ENCODE assay signal across 1 cellular context in the genomic region with DNA sequence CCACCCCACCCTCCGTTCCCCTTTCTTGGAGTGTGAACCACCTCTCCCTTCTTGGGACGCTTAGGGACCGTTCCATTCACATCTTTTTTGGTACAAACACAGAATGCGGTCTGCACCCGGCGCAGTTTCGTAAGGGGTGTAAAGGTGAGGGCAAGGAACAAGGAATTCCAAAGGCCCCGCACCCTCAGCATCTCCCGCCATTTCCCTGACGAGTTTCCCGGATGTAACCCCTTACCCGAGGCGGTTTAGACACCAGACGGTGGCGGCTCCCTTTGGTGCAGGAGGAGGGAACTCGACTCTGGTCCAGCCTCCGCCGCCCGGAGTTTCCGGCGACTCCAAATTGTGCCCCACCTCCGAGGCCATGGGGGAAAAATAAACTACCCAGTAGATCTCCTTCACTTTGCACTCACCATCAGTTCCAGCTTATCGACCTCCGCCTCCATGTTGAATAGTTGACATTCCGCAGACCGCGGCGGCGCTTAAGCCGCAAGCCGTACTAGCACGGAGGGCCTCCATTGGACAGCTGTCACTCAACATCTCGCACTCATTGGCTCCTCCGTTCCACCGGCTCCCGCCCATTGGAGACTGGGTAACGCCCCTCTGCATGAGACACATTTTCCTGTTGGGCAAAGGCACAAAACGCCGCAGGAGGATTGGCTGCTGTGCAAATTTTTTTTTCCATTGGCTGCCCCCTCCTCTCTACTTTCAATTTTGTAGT.
TF ChIP-seq lines count a peak whose summit lies in the region.

A gene with protein sequence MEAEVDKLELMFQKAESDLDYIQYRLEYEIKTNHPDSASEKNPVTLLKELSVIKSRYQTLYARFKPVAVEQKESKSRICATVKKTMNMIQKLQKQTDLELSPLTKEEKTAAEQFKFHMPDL (minus strand): TSS at position 466 of the 718 bp plus-strand sequence. CDS start 23 bp downstream, at position 443.

TF ChIP-seq in K562, 482 proteins besides CTCF, POLR2A, EP300 and RAD21 (continued from another document and continues in another):
- TF ChIP-seq SRF (CRISPR knock-in tag; IDR thresholded peaks at IDR 0.05), result no peak
- TF ChIP-seq, protein P1, sequence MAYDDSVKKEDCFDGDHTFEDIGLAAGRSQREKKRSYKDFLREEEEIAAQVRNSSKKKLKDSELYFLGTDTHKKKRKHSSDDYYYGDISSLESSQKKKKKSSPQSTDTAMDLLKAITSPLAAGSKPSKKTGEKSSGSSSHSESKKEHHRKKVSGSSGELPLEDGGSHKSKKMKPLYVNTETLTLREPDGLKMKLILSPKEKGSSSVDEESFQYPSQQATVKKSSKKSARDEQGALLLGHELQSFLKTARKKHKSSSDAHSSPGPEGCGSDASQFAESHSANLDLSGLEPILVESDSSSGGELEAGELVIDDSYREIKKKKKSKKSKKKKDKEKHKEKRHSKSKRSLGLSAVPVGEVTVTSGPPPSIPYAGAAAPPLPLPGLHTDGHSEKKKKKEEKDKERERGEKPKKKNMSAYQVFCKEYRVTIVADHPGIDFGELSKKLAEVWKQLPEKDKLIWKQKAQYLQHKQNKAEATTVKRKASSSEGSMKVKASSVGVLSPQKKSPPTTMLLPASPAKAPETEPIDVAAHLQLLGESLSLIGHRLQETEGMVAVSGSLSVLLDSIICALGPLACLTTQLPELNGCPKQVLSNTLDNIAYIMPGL (CRISPR knock-in tag; IDR thresholded peaks at IDR 0.05), result peak; percentile 70; the same call in 1 of the 2 replicates
- no peak for TF ChIP-seq TCFL5 (CRISPR knock-in tag; conservative IDR thresholded peaks at IDR 0.05)
- no peak for TF ChIP-seq ZNF24 (IDR thresholded peaks at IDR 0.05)
- TF ChIP-seq CCAR2 (IDR thresholded peaks at IDR 0.05; ENCODE audit: low read depth, low read length), result no peak
- no peak for TF ChIP-seq RBM17 (IDR thresholded peaks at IDR 0.05; ENCODE audit: borderline replicate concordance, low read depth, low read length)
- TF ChIP-seq TCF3 (CRISPR knock-in tag; IDR thresholded peaks at IDR 0.05), result no peak
- TF ChIP-seq IFI16 (CRISPR knock-in tag; IDR thresholded peaks at IDR 0.05), result no peak
- TF ChIP-seq ZBTB1 (CRISPR knock-in tag; IDR thresholded peaks at IDR 0.05; ENCODE audit: borderline replicate concordance, low read depth), result no peak
- peak; percentile 52; the same call in 1 of the 2 replicates for TF ChIP-seq MXI1 (IDR thresholded peaks at IDR 0.05; ENCODE audit: low read depth, low read length)
- TF ChIP-seq HDAC2 (IDR thresholded peaks at IDR 0.05), result no peak
- TF ChIP-seq CHD2 (IDR thresholded peaks at IDR 0.05; ENCODE audit: low read depth, low read length), result peak; percentile 91
- no peak for TF ChIP-seq ATF4 (CRISPR knock-in tag; IDR thresholded peaks at IDR 0.05)
- no peak for TF ChIP-seq ZNF311 (CRISPR knock-in tag; IDR thresholded peaks at IDR 0.05)
- no peak for TF ChIP-seq RHOXF2B (CRISPR knock-in tag; conservative IDR thresholded peaks at IDR 0.05)
- TF ChIP-seq, protein P2, sequence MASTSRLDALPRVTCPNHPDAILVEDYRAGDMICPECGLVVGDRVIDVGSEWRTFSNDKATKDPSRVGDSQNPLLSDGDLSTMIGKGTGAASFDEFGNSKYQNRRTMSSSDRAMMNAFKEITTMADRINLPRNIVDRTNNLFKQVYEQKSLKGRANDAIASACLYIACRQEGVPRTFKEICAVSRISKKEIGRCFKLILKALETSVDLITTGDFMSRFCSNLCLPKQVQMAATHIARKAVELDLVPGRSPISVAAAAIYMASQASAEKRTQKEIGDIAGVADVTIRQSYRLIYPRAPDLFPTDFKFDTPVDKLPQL (IDR thresholded peaks at IDR 0.05; ENCODE audit: extremely low read depth, insufficient read length), result no peak
- TF ChIP-seq ZNF589 (CRISPR knock-in tag; IDR thresholded peaks at IDR 0.05; ENCODE audit: low read depth), result peak; percentile 91
- TF ChIP-seq ZNF583 (CRISPR knock-in tag; IDR thresholded peaks at IDR 0.05), result no peak
- no peak; the same call in 1 of the 2 replicates for TF ChIP-seq KLF13 (tag; IDR thresholded peaks at IDR 0.05; ENCODE audit: borderline replicate concordance, low read depth)
- TF ChIP-seq, protein P3, sequence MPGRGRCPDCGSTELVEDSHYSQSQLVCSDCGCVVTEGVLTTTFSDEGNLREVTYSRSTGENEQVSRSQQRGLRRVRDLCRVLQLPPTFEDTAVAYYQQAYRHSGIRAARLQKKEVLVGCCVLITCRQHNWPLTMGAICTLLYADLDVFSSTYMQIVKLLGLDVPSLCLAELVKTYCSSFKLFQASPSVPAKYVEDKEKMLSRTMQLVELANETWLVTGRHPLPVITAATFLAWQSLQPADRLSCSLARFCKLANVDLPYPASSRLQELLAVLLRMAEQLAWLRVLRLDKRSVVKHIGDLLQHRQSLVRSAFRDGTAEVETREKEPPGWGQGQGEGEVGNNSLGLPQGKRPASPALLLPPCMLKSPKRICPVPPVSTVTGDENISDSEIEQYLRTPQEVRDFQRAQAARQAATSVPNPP (IDR thresholded peaks at IDR 0.05; ENCODE audit: borderline replicate concordance, insufficient read depth, insufficient read length), result no peak
- TF ChIP-seq SMARCA5 (IDR thresholded peaks at IDR 0.05), result no peak
- TF ChIP-seq, protein P4, sequence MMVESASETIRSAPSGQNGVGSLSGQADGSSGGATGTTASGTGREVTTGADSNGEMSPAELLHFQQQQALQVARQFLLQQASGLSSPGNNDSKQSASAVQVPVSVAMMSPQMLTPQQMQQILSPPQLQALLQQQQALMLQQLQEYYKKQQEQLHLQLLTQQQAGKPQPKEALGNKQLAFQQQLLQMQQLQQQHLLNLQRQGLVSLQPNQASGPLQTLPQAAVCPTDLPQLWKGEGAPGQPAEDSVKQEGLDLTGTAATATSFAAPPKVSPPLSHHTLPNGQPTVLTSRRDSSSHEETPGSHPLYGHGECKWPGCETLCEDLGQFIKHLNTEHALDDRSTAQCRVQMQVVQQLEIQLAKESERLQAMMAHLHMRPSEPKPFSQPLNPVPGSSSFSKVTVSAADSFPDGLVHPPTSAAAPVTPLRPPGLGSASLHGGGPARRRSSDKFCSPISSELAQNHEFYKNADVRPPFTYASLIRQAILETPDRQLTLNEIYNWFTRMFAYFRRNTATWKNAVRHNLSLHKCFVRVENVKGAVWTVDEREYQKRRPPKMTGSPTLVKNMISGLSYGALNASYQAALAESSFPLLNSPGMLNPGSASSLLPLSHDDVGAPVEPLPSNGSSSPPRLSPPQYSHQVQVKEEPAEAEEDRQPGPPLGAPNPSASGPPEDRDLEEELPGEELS (CRISPR knock-in tag; IDR thresholded peaks at IDR 0.05; ENCODE audit: borderline replicate concordance), result no peak
- TF ChIP-seq NCOA6 (IDR thresholded peaks at IDR 0.05), result no peak
- TF ChIP-seq ZSCAN29 (IDR thresholded peaks at IDR 0.05), result no peak
- 0 out of 2 replicates have a peak, but pooled peaks have one; percentile 80 for TF ChIP-seq RERE (CRISPR knock-in tag; IDR thresholded peaks at IDR 0.05; ENCODE audit: borderline replicate concordance)
- peak; percentile 60; the same call in 1 of the 2 replicates for TF ChIP-seq ATF7 (IDR thresholded peaks at IDR 0.05)
- TF ChIP-seq ZFP91 (CRISPR knock-in tag; IDR thresholded peaks at IDR 0.05), result no peak
- TF ChIP-seq IRF9 (tag; IDR thresholded peaks at IDR 0.05), result no peak
- no peak for TF ChIP-seq ZNF551 (CRISPR knock-in tag; IDR thresholded peaks at IDR 0.05)
- TF ChIP-seq ELF2 (CRISPR knock-in tag; IDR thresholded peaks at IDR 0.05), result 0 out of 2 replicates have a peak, but pooled peaks have one; percentile 23
- TF ChIP-seq POLR2B (IDR thresholded peaks at IDR 0.05; ENCODE audit: low read depth, partially characterized antibody), result peak; percentile 69
- TF ChIP-seq TAF1 (IDR thresholded peaks at IDR 0.05; ENCODE audit: control insufficient read depth, extremely low read depth, insufficient read depth, low read length, severe bottlenecking), result peak; percentile 58
- no peak for TF ChIP-seq CHCHD3 (CRISPR knock-in tag; IDR thresholded peaks at IDR 0.05)
- no peak for TF ChIP-seq EWSR1 (IDR thresholded peaks at IDR 0.05; ENCODE audit: borderline replicate concordance, low read depth, partially characterized antibody)
- TF ChIP-seq CBX1 (IDR thresholded peaks at IDR 0.05; ENCODE audit: low read depth), result 0 out of 2 replicates have a peak, but pooled peaks have one; percentile 26
- TF ChIP-seq NCOR1 (IDR thresholded peaks at IDR 0.05), result no peak
- peak; percentile 43; the same call in 1 of the 2 replicates for TF ChIP-seq ETV5 (CRISPR knock-in tag; IDR thresholded peaks at IDR 0.05; ENCODE audit: low read depth)
- TF ChIP-seq ZNF644 (tag; IDR thresholded peaks at IDR 0.05; ENCODE audit: low read depth), result 0 out of 2 replicates have a peak, but pooled peaks have one; percentile 78
- TF ChIP-seq, protein P5, sequence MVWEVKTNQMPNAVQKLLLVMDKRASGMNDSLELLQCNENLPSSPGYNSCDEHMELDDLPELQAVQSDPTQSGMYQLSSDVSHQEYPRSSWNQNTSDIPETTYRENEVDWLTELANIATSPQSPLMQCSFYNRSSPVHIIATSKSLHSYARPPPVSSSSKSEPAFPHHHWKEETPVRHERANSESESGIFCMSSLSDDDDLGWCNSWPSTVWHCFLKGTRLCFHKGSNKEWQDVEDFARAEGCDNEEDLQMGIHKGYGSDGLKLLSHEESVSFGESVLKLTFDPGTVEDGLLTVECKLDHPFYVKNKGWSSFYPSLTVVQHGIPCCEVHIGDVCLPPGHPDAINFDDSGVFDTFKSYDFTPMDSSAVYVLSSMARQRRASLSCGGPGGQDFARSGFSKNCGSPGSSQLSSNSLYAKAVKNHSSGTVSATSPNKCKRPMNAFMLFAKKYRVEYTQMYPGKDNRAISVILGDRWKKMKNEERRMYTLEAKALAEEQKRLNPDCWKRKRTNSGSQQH (CRISPR knock-in tag; IDR thresholded peaks at IDR 0.05), result no peak
- TF ChIP-seq DDX20 (tag; IDR thresholded peaks at IDR 0.05; ENCODE audit: low read depth), result no peak
- no peak for TF ChIP-seq BCL6 (CRISPR knock-in tag; IDR thresholded peaks at IDR 0.05)
- TF ChIP-seq XRCC4 (IDR thresholded peaks at IDR 0.05; ENCODE audit: extremely low read depth, insufficient read depth, insufficient read length), result no peak
- TF ChIP-seq XRCC5 (IDR thresholded peaks at IDR 0.05; ENCODE audit: low read depth, low read length), result no peak
